1 cellular context compared by ENCODE assay signal in genomic region chr11:108592591-108593213, GRCh38.
TF ChIP-seq lines count a peak whose summit lies in the region.

No MANE protein-coding gene starts in this region.

TF ChIP-seq in K562, 482 proteins besides CTCF, POLR2A, EP300 and RAD21 (continued from another document):
- TF ChIP-seq MYC (IDR thresholded peaks at IDR 0.05; ENCODE audit: low read depth, low read length) (peak; percentile 66), MYC (CRISPR knock-in tag; IDR thresholded peaks at IDR 0.05; ENCODE audit: borderline replicate concordance, low read depth) (peak; percentile 18; the same call in 1 of the 2 replicates), ATF7 (IDR thresholded peaks at IDR 0.05) (no peak), MNT (conservative IDR thresholded peaks at IDR 0.05) (peak; percentile 69 to 72), ZNF57 (CRISPR knock-in tag; IDR thresholded peaks at IDR 0.05) (no peak), PCBP1 (IDR thresholded peaks at IDR 0.05; ENCODE audit: low read depth, low read length, poor library complexity, severe bottlenecking) (peak; percentile 60), ZNF217 (CRISPR knock-in tag; IDR thresholded peaks at IDR 0.05) (no peak), CHD1 (IDR thresholded peaks at IDR 0.05; ENCODE audit: low read length) (no peak), FUS (optimal IDR thresholded peaks at IDR 0.05; ENCODE audit: low read depth, low read length) (peak; percentile 66), NR3C1 (CRISPR knock-in tag; IDR thresholded peaks at IDR 0.05) (peak; percentile 62; the same call in 1 of the 2 replicates)
- TF ChIP-seq, protein P1, sequence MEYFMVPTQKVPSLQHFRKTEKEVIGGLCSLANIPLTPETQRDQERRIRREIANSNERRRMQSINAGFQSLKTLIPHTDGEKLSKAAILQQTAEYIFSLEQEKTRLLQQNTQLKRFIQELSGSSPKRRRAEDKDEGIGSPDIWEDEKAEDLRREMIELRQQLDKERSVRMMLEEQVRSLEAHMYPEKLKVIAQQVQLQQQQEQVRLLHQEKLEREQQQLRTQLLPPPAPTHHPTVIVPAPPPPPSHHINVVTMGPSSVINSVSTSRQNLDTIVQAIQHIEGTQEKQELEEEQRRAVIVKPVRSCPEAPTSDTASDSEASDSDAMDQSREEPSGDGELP (CRISPR knock-in tag; IDR thresholded peaks at IDR 0.05; ENCODE audit: borderline replicate concordance) = peak; percentile 62; the same call in 1 of the 2 replicates
